In the genomic region with DNA sequence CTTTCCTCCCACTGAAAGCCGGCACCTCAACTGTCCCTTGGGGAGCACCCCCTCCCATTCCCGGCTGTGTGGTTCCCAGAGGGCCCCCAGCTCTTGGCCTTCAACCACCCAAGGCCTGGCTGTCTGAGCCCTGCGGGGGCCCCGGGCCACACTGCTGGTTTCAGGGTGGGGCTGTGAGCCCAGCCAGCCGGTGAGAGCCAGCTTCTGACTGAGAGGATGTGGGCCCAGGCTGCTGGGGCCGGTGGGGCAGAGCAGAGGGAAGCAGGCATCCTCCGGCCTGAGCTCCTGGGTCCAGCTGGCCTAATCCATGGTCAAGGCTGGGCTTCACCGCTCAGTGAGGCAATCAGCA, we compare ENCODE assay signal across 10 cellular contexts. TPM values are rescaled to one million over a fixed set of nuclear protein-coding genes. Genes with fewer than 3 reads are reported as not detected.
DNase-seq lines count a peak whose midpoint lies in the region; ATAC-seq and TF ChIP-seq lines count a peak whose summit lies in the region.
"Had no signal": no experiment of that assay in that cellular context is flagged by ENCODE, and none has a peak within 500 bp of the region (broad histone marks: within the 10 kb centered on the region; RNA-seq: fewer than 3 reads in every experiment).

No MANE protein-coding gene starts in this region.

- H2AFZ ChIP-seq in DND-41 (ENCODE audit: low read depth, low read length): peak overlapping the region; percentile 11; the same call in 1 of the 2 replicates

- H3K79me2 ChIP-seq in DND-41 (ENCODE audit: insufficient read depth, low read length): peaks cover 42% of the 10 kb centered on the region

- no peak for DNase-seq in DND-41
- no peak for DNase-seq in SJCRH30
- DNase-seq in left ventricle myocardium inferior: no peak
- DNase-seq in spleen: no peak
- DNase-seq in NCI-H2081 treated with DMSO at 0.1 percent for 48 hours (lab: John Stamatoyannopoulos, UW): no peak
- DNase-seq: activated CD8-positive, alpha-beta memory T cell treated with anti-CD3 and anti-CD28 coated beads, Interleukin-2, amount 50 U/mL, for 4 hours had no signal

- peaks cover 11% of the 10 kb centered on the region; the same call in 1 of the 2 replicates for H4K20me1 ChIP-seq in DND-41 (ENCODE audit: insufficient read depth, low read length)

- H3K9me3 ChIP-seq in DND-41 (ENCODE audit: insufficient read depth, low read length, severe bottlenecking) (no peaks in the 10 kb centered on the region), SJCRH30 (replicated peaks) (no peaks in the 10 kb centered on the region), left ventricle myocardium inferior (replicated peaks) (no peaks in the 10 kb centered on the region), spleen (no peaks in the 10 kb centered on the region)
- H3K9me3 ChIP-seq: prostate gland had no signal

- H3K27ac ChIP-seq in DND-41 (ENCODE audit: low read length) (peak overlapping the region; percentile 78), SJCRH30 (peak overlapping the region; percentile 46), left ventricle myocardium inferior (replicated peaks) (peak overlapping the region; percentile 85), spleen (peak overlapping the region in 5 of 8 donors; percentile 42 to 71 (median 62))

- H3K4me3 ChIP-seq in DND-41 (ENCODE audit: low read depth in 1 of 2, low read length in 2 of 2) (peak overlapping the region in 1 of 2 experiments; percentile 68; a peak in 2 of 4 replicates), SJCRH30 (no peak overlapping the region), left ventricle myocardium inferior (no peak overlapping the region), spleen (no peak overlapping the region)
- H3K4me3 ChIP-seq: lung had no signal

- H3K36me3 ChIP-seq in DND-41 (ENCODE audit: insufficient read depth, low read length) (peaks cover 24% of the 10 kb centered on the region), SJCRH30 (no peaks in the 10 kb centered on the region), left ventricle myocardium inferior (no peaks in the 10 kb centered on the region), spleen (no peaks in the 10 kb centered on the region)
- H3K36me3 ChIP-seq: prostate gland had no signal

- no peaks in the 10 kb centered on the region for H3K27me3 ChIP-seq in DND-41 (ENCODE audit: insufficient read depth, low read length, poor library complexity)
- H3K27me3 ChIP-seq in SJCRH30: no peaks in the 10 kb centered on the region
- H3K27me3 ChIP-seq in left ventricle myocardium inferior (ENCODE audit: low read depth): no peaks in the 10 kb centered on the region
- no peaks in the 10 kb centered on the region for H3K27me3 ChIP-seq in spleen (replicated peaks in 1 of 7)

- peak overlapping the region; percentile 96 for H3K4me2 ChIP-seq in DND-41 (ENCODE audit: insufficient read depth, low read length)

- WGBS in spleen, 5 donors: 66 to 92% (median 68%) methylated on average over 5 to 8 of the region's 8 CpGs

- H3K9ac ChIP-seq in DND-41 (ENCODE audit: low read depth, low read length): peak overlapping the region; percentile 55

- no peak for TF ChIP-seq POLR2A in spleen (IDR thresholded peaks at IDR 0.05)

- H3K4me1 ChIP-seq in DND-41 (ENCODE audit: insufficient read depth, low read length) (peaks cover 37% of the 10 kb centered on the region), SJCRH30 (peaks cover 31% of the 10 kb centered on the region), left ventricle myocardium inferior (peaks cover 50% of the 10 kb centered on the region), spleen (peaks cover 7 to 55% (median 36%) of the 10 kb centered on the region in 6 donors)

- intact Hi-C loops in left ventricle myocardium inferior (cut with micrococcal nuclease): no loop called here
- intact Hi-C loops in spleen (cut with DNase I; ENCODE audit: low total_unique reads): no loop called here

- ATAC-seq in DND-41 (ENCODE audit: insufficient read depth, low read depth) (no peak), HG02610 (IDR thresholded peaks at IDR 0.05; ENCODE audit: unreplicated experiment) (no peak), HG03045 (IDR thresholded peaks at IDR 0.05; ENCODE audit: unreplicated experiment) (no peak)

- TF ChIP-seq CTCF in DND-41 (IDR thresholded peaks at IDR 0.05; ENCODE audit: borderline replicate concordance, extremely low read depth, low read length, poor library complexity, severe bottlenecking) (no peak), left ventricle myocardium inferior (IDR thresholded peaks at IDR 0.05; ENCODE audit: borderline replicate concordance) (no peak), spleen (IDR thresholded peaks at IDR 0.05 in 8 of 11, conservative IDR thresholded peaks at IDR 0.05 in 3 of 11) (no peak)

RNA-seq across cellular contexts. Expression of a gene that starts 0.9 kb away (rescaled TPM):
- 140 and 142 TPM in 2 replicates for total RNA-seq in SJCRH30 (2014; rRNA removed; shearing (Covaris generic))
- 585 TPM for total RNA-seq in left ventricle myocardium inferior
- 100 to 1,000 TPM in 5 of 7 donors, 10 to 100 TPM in 2; 85.7 to 188 (median 108) TPM for total RNA-seq in spleen
- 10 to 100 TPM; 33.6 to 58.7 (median 38.3) TPM for polyA plus RNA-seq in spleen

RNA-seq across cellular contexts. Expression of a gene that starts 29.0 kb away (rescaled TPM):
- 89.0 and 98.6 TPM in 2 replicates for total RNA-seq in SJCRH30 (2014; rRNA removed; shearing (Covaris generic))
- total RNA-seq in left ventricle myocardium inferior: 24.2 TPM
- 10 to 100 TPM; 48.1 to 76.6 (median 61.2) TPM for total RNA-seq in spleen
- polyA plus RNA-seq in spleen: 10 to 100 TPM; 11.2 to 22.1 (median 12.3) TPM

RNA-seq across cellular contexts. Expression of a gene that starts 43.4 kb away (rescaled TPM):
- total RNA-seq in SJCRH30 (2014; rRNA removed; shearing (Covaris generic)): 45.7 and 48.3 TPM in 2 replicates
- total RNA-seq in left ventricle myocardium inferior: 146 TPM
- 100 to 1,000 TPM in 1 of 7 donors, 10 to 100 TPM in 6; 26.5 to 101 (median 69.9) TPM for total RNA-seq in spleen
- 10 to 100 TPM; 14.7 to 29.1 (median 25.3) TPM for polyA plus RNA-seq in spleen

RNA-seq across cellular contexts. Expression of a gene that starts 55.4 kb away (rescaled TPM):
- 65.6 and 66.9 TPM in 2 replicates for total RNA-seq in SJCRH30 (2014; rRNA removed; shearing (Covaris generic))
- 91.8 TPM for total RNA-seq in left ventricle myocardium inferior
- 100 to 1,000 TPM; 164 to 333 (median 198) TPM for total RNA-seq in spleen
- 10 to 100 TPM; 16.3 to 42.2 (median 26.9) TPM for polyA plus RNA-seq in spleen
